21 cellular contexts compared by ENCODE assay signal in the genomic region with DNA sequence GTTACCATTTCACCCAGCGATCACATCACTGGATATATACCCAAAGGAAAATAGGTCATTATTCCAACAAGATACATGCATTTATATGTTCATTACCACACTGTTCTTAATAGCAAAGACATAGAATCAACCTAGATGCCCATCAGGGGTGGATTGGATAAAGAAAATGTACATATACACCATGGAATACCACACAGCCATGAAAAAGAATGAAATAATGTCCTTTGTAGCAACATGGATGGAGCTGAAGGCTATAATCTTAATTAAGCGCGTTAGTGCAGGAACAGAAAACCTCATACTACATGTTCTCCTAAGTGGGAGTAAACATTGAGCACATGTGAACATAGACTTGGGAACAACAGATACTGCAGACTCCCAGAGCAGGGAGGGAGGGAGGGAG. TPM values are rescaled to one million over a fixed set of nuclear protein-coding genes. Genes with fewer than 3 reads are reported as not detected.
A peak's percentile ranks its signal among the peaks of the same experiment; 100 is the strongest.
DNase-seq lines count a peak whose midpoint lies in the region; ATAC-seq and TF ChIP-seq lines count a peak whose summit lies in the region.
"Had no signal": no experiment of that assay in that cellular context is flagged by ENCODE, and none has a peak within 500 bp of the region (broad histone marks: within the 10 kb centered on the region; RNA-seq: fewer than 3 reads in every experiment).

No MANE protein-coding gene starts in this region.

- H3K4me3 Mint-ChIP-seq in T-helper 2 cell treated with Interferon-gamma antibody and Interleukin-4, amounts not matched to agents 5 μg/mL and 100 μg/mL, for 36 hours = no peak overlapping the region
- no peak overlapping the region for H3K4me3 Mint-ChIP-seq in activated naive CD4-positive, alpha-beta T cell treated with anti-CD3 and anti-CD28 coated beads, Interleukin-2, amount 50 U/mL, for 24 hours
- H3K4me3 Mint-ChIP-seq in activated naive CD4-positive, alpha-beta T cell treated with anti-CD3 and anti-CD28 coated beads for 36 hours = no peak overlapping the region
- no peak overlapping the region for H3K4me3 Mint-ChIP-seq in activated CD8-positive, alpha-beta T cell treated with anti-CD3 and anti-CD28 coated beads, Interleukin-2, amount 10 ng/mL, durations not matched to agents 7 days and 5 days
- no peak overlapping the region for H3K4me3 Mint-ChIP-seq in mesothelial cell of epicardium

- in situ Hi-C loops in GM13976 (cut with MboI; ENCODE audit: low sequenced_read_pairs, unreplicated experiment) = no loop called here

- POLR2A ChIA-PET in activated CD8-positive, alpha-beta T cell treated with anti-CD3 and anti-CD28 coated beads, Interleukin-2, amount 10 ng/mL, durations not matched to agents 7 days and 5 days (lab: Charles Lee) = interaction anchor here (1.0 to 2.0 kb wide), 2 partner anchors 35 to 223 kb away, joined by 3 to 6 read pairs; a partner anchor contains a TSS

- H3K27ac Mint-ChIP-seq in T-helper 2 cell treated with Interferon-gamma antibody and Interleukin-4, amounts not matched to agents 5 μg/mL and 100 μg/mL, for 36 hours = peak overlapping the region; percentile 60
- peak overlapping the region; percentile 10 for H3K27ac Mint-ChIP-seq in activated naive CD4-positive, alpha-beta T cell treated with anti-CD3 and anti-CD28 coated beads, Interleukin-2, amount 50 U/mL, for 24 hours
- no peak overlapping the region for H3K27ac Mint-ChIP-seq in activated naive CD4-positive, alpha-beta T cell treated with anti-CD3 and anti-CD28 coated beads for 36 hours
- peak overlapping the region; percentile 70 for H3K27ac Mint-ChIP-seq in activated CD8-positive, alpha-beta T cell treated with anti-CD3 and anti-CD28 coated beads, Interleukin-2, amount 10 ng/mL, durations not matched to agents 7 days and 5 days
- H3K27ac Mint-ChIP-seq in mesothelial cell of epicardium = no peak overlapping the region

- intact Hi-C loops in activated naive CD4-positive, alpha-beta T cell treated with anti-CD3 and anti-CD28 coated beads for 36 hours (cut with micrococcal nuclease) = loop anchor here (5.0 kb wide), 1 partner anchor 37 kb away; no protein-coding TSS in a partner anchor

- no peak for ATAC-seq in activated CD8-positive, alpha-beta T cell treated with anti-CD3 and anti-CD28 coated beads, Interleukin-2, amount 10 ng/mL, durations not matched to agents 7 days and 5 days
- ATAC-seq: HCT116, Panc1 had no signal

- H3K27me3 Mint-ChIP-seq in T-helper 2 cell treated with Interferon-gamma antibody and Interleukin-4, amounts not matched to agents 5 μg/mL and 100 μg/mL, for 36 hours (ENCODE audit: low read depth) = no peaks in the 10 kb centered on the region
- no peaks in the 10 kb centered on the region for H3K27me3 Mint-ChIP-seq in activated naive CD4-positive, alpha-beta T cell treated with anti-CD3 and anti-CD28 coated beads, Interleukin-2, amount 50 U/mL, for 24 hours
- no peaks in the 10 kb centered on the region for H3K27me3 Mint-ChIP-seq in activated naive CD4-positive, alpha-beta T cell treated with anti-CD3 and anti-CD28 coated beads for 36 hours (ENCODE audit: low read depth)
- no peaks in the 10 kb centered on the region for H3K27me3 Mint-ChIP-seq in activated CD8-positive, alpha-beta T cell treated with anti-CD3 and anti-CD28 coated beads, Interleukin-2, amount 10 ng/mL, durations not matched to agents 7 days and 5 days (ENCODE audit: low read depth)
- H3K27me3 Mint-ChIP-seq in mesothelial cell of epicardium (ENCODE audit: low read depth) = no peaks in the 10 kb centered on the region

- no peak for DNase-seq in T-helper 2 cell treated with Interferon-gamma antibody and Interleukin-4, amounts not matched to agents 5 μg/mL and 100 μg/mL, for 36 hours (ENCODE audit: low spot score)
- DNase-seq in T-helper 2 cell = no peak
- no peak for DNase-seq in activated naive CD4-positive, alpha-beta T cell treated with anti-CD3 and anti-CD28 coated beads for 36 hours
- DNase-seq in activated CD8-positive, alpha-beta T cell treated with anti-CD3 and anti-CD28 coated beads, Interleukin-2, amount 10 ng/mL, durations not matched to agents 7 days and 5 days = no peak
- no peak for DNase-seq in mesothelial cell of epicardium (ENCODE audit: low spot score in 2 of 2, unreplicated experiment in 2 of 2)
- DNase-seq in GM13976 (ENCODE audit: low spot score) = no peak
- DNase-seq: AML-193; C1 segment of cervical spinal cord; Kasumi-1; NCI-H1694; NCI-H2081; NCI-H2171; NCI-H345; NCI-H524; NCI-H774; NK-92 treated with Interleukin-12 subunit alpha and Interleukin-12 subunit beta, amount 100 ng/mL, for 24 hours had no signal

- no peaks in the 10 kb centered on the region for H3K9me3 Mint-ChIP-seq in T-helper 2 cell treated with Interferon-gamma antibody and Interleukin-4, amounts not matched to agents 5 μg/mL and 100 μg/mL, for 36 hours
- H3K9me3 Mint-ChIP-seq in activated naive CD4-positive, alpha-beta T cell treated with anti-CD3 and anti-CD28 coated beads, Interleukin-2, amount 50 U/mL, for 24 hours = no peaks in the 10 kb centered on the region
- H3K9me3 Mint-ChIP-seq in activated naive CD4-positive, alpha-beta T cell treated with anti-CD3 and anti-CD28 coated beads for 36 hours = no peaks in the 10 kb centered on the region
- H3K9me3 Mint-ChIP-seq in activated CD8-positive, alpha-beta T cell treated with anti-CD3 and anti-CD28 coated beads, Interleukin-2, amount 10 ng/mL, durations not matched to agents 7 days and 5 days (ENCODE audit: insufficient read depth) = no peaks in the 10 kb centered on the region
- no peaks in the 10 kb centered on the region for H3K9me3 Mint-ChIP-seq in mesothelial cell of epicardium

- H3K36me3 Mint-ChIP-seq in T-helper 2 cell treated with Interferon-gamma antibody and Interleukin-4, amounts not matched to agents 5 μg/mL and 100 μg/mL, for 36 hours (ENCODE audit: low read depth) = peaks cover 45% of the 10 kb centered on the region
- H3K36me3 Mint-ChIP-seq in activated naive CD4-positive, alpha-beta T cell treated with anti-CD3 and anti-CD28 coated beads, Interleukin-2, amount 50 U/mL, for 24 hours = peaks cover 15% of the 10 kb centered on the region
- H3K36me3 Mint-ChIP-seq in activated naive CD4-positive, alpha-beta T cell treated with anti-CD3 and anti-CD28 coated beads for 36 hours (ENCODE audit: low read depth) = peaks cover 32% of the 10 kb centered on the region
- H3K36me3 Mint-ChIP-seq in activated CD8-positive, alpha-beta T cell treated with anti-CD3 and anti-CD28 coated beads, Interleukin-2, amount 10 ng/mL, durations not matched to agents 7 days and 5 days (ENCODE audit: low read depth) = peaks cover 51% of the 10 kb centered on the region
- peaks cover 37% of the 10 kb centered on the region for H3K36me3 Mint-ChIP-seq in mesothelial cell of epicardium

- CTCF ChIA-PET in activated naive CD4-positive, alpha-beta T cell treated with anti-CD3 and anti-CD28 coated beads for 36 hours (lab: Charles Lee) = no interaction called here
- CTCF ChIA-PET in activated CD8-positive, alpha-beta T cell treated with anti-CD3 and anti-CD28 coated beads, Interleukin-2, amount 10 ng/mL, durations not matched to agents 7 days and 5 days (lab: Charles Lee) = interaction anchor here (1.4 to 6.0 kb wide), 3 partner anchors 10 to 39 kb away, joined by 3 to 35 read pairs (median 19); a partner anchor contains a TSS

- H3K4me1 Mint-ChIP-seq in T-helper 2 cell treated with Interferon-gamma antibody and Interleukin-4, amounts not matched to agents 5 μg/mL and 100 μg/mL, for 36 hours (ENCODE audit: low read depth) = peaks cover 29% of the 10 kb centered on the region
- peaks cover 13% of the 10 kb centered on the region for H3K4me1 Mint-ChIP-seq in activated naive CD4-positive, alpha-beta T cell treated with anti-CD3 and anti-CD28 coated beads, Interleukin-2, amount 50 U/mL, for 24 hours
- peaks cover 16% of the 10 kb centered on the region for H3K4me1 Mint-ChIP-seq in activated naive CD4-positive, alpha-beta T cell treated with anti-CD3 and anti-CD28 coated beads for 36 hours (ENCODE audit: low read depth)
- H3K4me1 Mint-ChIP-seq in activated CD8-positive, alpha-beta T cell treated with anti-CD3 and anti-CD28 coated beads, Interleukin-2, amount 10 ng/mL, durations not matched to agents 7 days and 5 days (ENCODE audit: low read depth) = peaks cover 40% of the 10 kb centered on the region
- H3K4me1 Mint-ChIP-seq in mesothelial cell of epicardium = no peaks in the 10 kb centered on the region

- no peak for TF ChIP-seq CTCF in mesothelial cell of epicardium (IDR thresholded peaks at IDR 0.05; ENCODE audit: unreplicated experiment)
- no peak for TF ChIP-seq CTCF in GM13976 (IDR thresholded peaks at IDR 0.05; ENCODE audit: borderline replicate concordance, control extremely low read depth, extremely low read depth, insufficient read depth, missing control alignments)

RNA-seq across cellular contexts. Expression of a gene that starts 18.6 kb away (rescaled TPM):
- total RNA-seq in activated naive CD4-positive, alpha-beta T cell treated with anti-CD3 and anti-CD28 coated beads for 36 hours = 10 to 100 TPM; 49.3 to 56.3 TPM
- 10 to 100 TPM; 66.7 to 76.5 TPM for total RNA-seq in activated CD8-positive, alpha-beta T cell treated with anti-CD3 and anti-CD28 coated beads, Interleukin-2, amount 10 ng/mL, durations not matched to agents 7 days and 5 days
- total RNA-seq in mesothelial cell of epicardium = 49.4 to 51.5 TPM (median 50.0 TPM) in 3 replicates

RNA-seq across cellular contexts. Expression of a gene that starts 18.8 kb away (rescaled TPM):
- total RNA-seq in activated naive CD4-positive, alpha-beta T cell treated with anti-CD3 and anti-CD28 coated beads for 36 hours = 100 to 1,000 TPM; 162 to 172 TPM
- total RNA-seq in activated CD8-positive, alpha-beta T cell treated with anti-CD3 and anti-CD28 coated beads, Interleukin-2, amount 10 ng/mL, durations not matched to agents 7 days and 5 days = 100 to 1,000 TPM; 248 to 278 TPM
- total RNA-seq in mesothelial cell of epicardium = 98.7 to 119 TPM (median 111 TPM) in 3 replicates

RNA-seq across cellular contexts. Expression of a gene that starts 20.9 kb away (rescaled TPM):
- 1 to 10 TPM; 2.2 TPM for total RNA-seq in activated naive CD4-positive, alpha-beta T cell treated with anti-CD3 and anti-CD28 coated beads for 36 hours
- 10 to 100 TPM in 1 of 2 experiments, 1 to 10 TPM in 1; 8.8 to 10.3 TPM for total RNA-seq in activated CD8-positive, alpha-beta T cell treated with anti-CD3 and anti-CD28 coated beads, Interleukin-2, amount 10 ng/mL, durations not matched to agents 7 days and 5 days
- 18.4 to 18.8 TPM (median 18.5 TPM) in 3 replicates for total RNA-seq in mesothelial cell of epicardium

RNA-seq across cellular contexts. Expression of a gene that starts 34.5 kb away (rescaled TPM):
- 1 to 10 TPM; 3.1 to 3.8 TPM for total RNA-seq in activated naive CD4-positive, alpha-beta T cell treated with anti-CD3 and anti-CD28 coated beads for 36 hours
- total RNA-seq in activated CD8-positive, alpha-beta T cell treated with anti-CD3 and anti-CD28 coated beads, Interleukin-2, amount 10 ng/mL, durations not matched to agents 7 days and 5 days = 1 to 10 TPM; 4.2 TPM
- total RNA-seq in mesothelial cell of epicardium = 3.0 to 3.4 TPM (median 3.1 TPM) in 3 replicates

RNA-seq across cellular contexts. Expression of a gene that starts 51.8 kb away (rescaled TPM):
- total RNA-seq in activated naive CD4-positive, alpha-beta T cell treated with anti-CD3 and anti-CD28 coated beads for 36 hours = not detected
- total RNA-seq in activated CD8-positive, alpha-beta T cell treated with anti-CD3 and anti-CD28 coated beads, Interleukin-2, amount 10 ng/mL, durations not matched to agents 7 days and 5 days = not detected
- 0.34 to 0.75 TPM (median 0.69 TPM) in 3 replicates for total RNA-seq in mesothelial cell of epicardium
- total RNA-seq: A172, MCF 10A had no signal

Comparison
In these comparisons a context has a peak if more than half of its experiments do, and no peak if none do; other contexts are left out.
1. H3K27ac Mint-ChIP-seq: peak in T-helper 2 cell treated with Interferon-gamma antibody and Interleukin-4, amounts not matched to agents 5 μg/mL and 100 μg/mL, for 36 hours (single experiment), activated naive CD4-positive, alpha-beta T cell treated with anti-CD3 and anti-CD28 coated beads, Interleukin-2, amount 50 U/mL, for 24 hours (single experiment) and activated CD8-positive, alpha-beta T cell treated with anti-CD3 and anti-CD28 coated beads, Interleukin-2, amount 10 ng/mL, durations not matched to agents 7 days and 5 days (single experiment); none in activated naive CD4-positive, alpha-beta T cell treated with anti-CD3 and anti-CD28 coated beads for 36 hours (single experiment) and mesothelial cell of epicardium (single experiment).